28 cellular contexts compared by ENCODE assay signal in genomic region chr2:129881786-129882396, GRCh38.
"Had no signal": no experiment of that assay in that cellular context is flagged by ENCODE, and none has a peak within 500 bp of the region (broad histone marks: within the 10 kb centered on the region; RNA-seq: fewer than 3 reads in every experiment).

No MANE protein-coding gene starts in this region.

- H3K36me3 ChIP-seq: left lung, lower lobe of right lung, ovary, suprapubic skin, thoracic aorta, tibial artery, uterus had no signal

- H3K36me3 Mint-ChIP-seq: mesothelial cell of epicardium, naive B cell, natural killer cell had no signal

- ATAC-seq: left colon, left lung, lower lobe of right lung, natural killer cell, right cardiac atrium, sciatic nerve had no signal

- H3K4me1 ChIP-seq: uterus had no signal

- H3K4me3 Mint-ChIP-seq: mesothelial cell of epicardium; natural killer cell; nephron progenitor cell; stimulated activated naive CD8-positive, alpha-beta T cell treated with anti-CD3 and anti-CD28 coated beads, Interleukin-15, Interleukin-2, amounts not matched to agents 100 ng/mL and 50 ng/mL, for 24 hours had no signal

- H3K27me3 ChIP-seq: ovary, suprapubic skin, tibial artery, uterus had no signal

- H3K9me3 Mint-ChIP-seq: mesothelial cell of epicardium; naive B cell; natural killer cell; nephron progenitor cell; stimulated activated naive CD8-positive, alpha-beta T cell treated with anti-CD3 and anti-CD28 coated beads, Interleukin-15, Interleukin-2, amounts not matched to agents 100 ng/mL and 50 ng/mL, for 24 hours had no signal

- DNase-seq: hippocampal formation; left colon; left lung; lower lobe of right lung; mammary epithelial cell; mesenchymal stem cell; naive B cell; natural killer cell; nephron progenitor cell; nucleus accumbens; ovary; retina; right cardiac atrium; stimulated activated CD4-positive, alpha-beta T cell treated with anti-CD3 and anti-CD28 coated beads, Interleukin-12 subunit alpha, Interleukin-12 subunit beta, amount 100 ng/mL, for 4 hours; stimulated activated CD4-positive, alpha-beta T cell treated with anti-CD3 and anti-CD28 coated beads, Interleukin-15, amount 100 ng/mL, for 24 hours; stimulated activated CD4-positive, alpha-beta T cell treated with anti-CD3 and anti-CD28 coated beads, Interleukin-2, amount 100 ng/mL, for 24 hours; stimulated activated CD4-positive, alpha-beta T cell treated with anti-CD3 and anti-CD28 coated beads, Interleukin-4, amount 100 ng/mL, for 1 hour; stimulated activated naive CD4-positive, alpha-beta T cell; tibial artery; trophoblast cell; uterus had no signal

- H3K27ac Mint-ChIP-seq: mesothelial cell of epicardium; natural killer cell; nephron progenitor cell; progenitor cell of endocrine pancreas; stimulated activated naive CD8-positive, alpha-beta T cell treated with anti-CD3 and anti-CD28 coated beads, Interleukin-15, Interleukin-2, amounts not matched to agents 100 ng/mL and 50 ng/mL, for 24 hours had no signal

- H3K27ac ChIP-seq: left lung, lower lobe of right lung, ovary, skin epidermis, suprapubic skin, thoracic aorta, tibial artery, uterus had no signal

- H3K4me3 ChIP-seq: left lung, lower lobe of right lung, ovary, skin epidermis, suprapubic skin, thoracic aorta, tibial artery, uterus had no signal

- H3K9me3 ChIP-seq: left lung, lower lobe of right lung, ovary, suprapubic skin, thoracic aorta, tibial artery, uterus had no signal
